8 cellular contexts compared by ENCODE assay signal in the genomic region with DNA sequence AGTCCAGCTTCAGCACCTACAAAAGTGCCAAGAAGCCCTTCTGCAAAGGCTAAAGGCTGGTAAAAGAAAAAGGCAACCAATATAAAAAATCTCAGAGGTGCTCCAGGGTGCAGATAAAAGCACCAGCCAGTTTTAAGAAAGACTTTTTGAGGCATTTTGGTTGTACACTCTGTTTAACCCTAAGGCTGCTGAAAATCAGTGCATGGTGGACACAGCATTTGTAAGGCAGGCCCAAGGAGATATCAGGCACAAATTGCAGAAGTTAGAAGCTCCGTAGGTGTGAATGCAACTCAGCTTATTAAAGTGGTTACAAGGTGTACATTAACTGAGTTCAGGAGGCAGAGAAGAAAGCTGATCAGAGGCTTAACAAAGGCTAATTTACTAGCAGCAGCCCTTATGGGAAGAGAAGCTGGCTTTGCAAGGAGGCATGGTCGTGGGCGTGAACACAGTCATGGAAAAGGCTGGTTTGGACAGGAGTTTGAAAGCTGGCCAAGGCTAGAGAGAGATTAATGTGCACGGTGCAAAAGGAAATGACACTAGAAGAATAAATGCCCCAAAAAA. TPM values are rescaled to one million over a fixed set of nuclear protein-coding genes. Genes with fewer than 3 reads are reported as not detected.
DNase-seq lines count a peak whose midpoint lies in the region; ATAC-seq, FAIRE-seq and TF ChIP-seq lines count a peak whose summit lies in the region.

No MANE protein-coding gene starts in this region.

- POLR2A ChIA-PET in activated CD4-positive, alpha-beta T cell treated with anti-CD3 and anti-CD28 coated beads, Interleukin-2, amount 10 ng/mL, durations not matched to agents 7 days and 5 days (lab: Charles Lee), result no interaction called here

- H3K36me3 ChIP-seq in WERI-Rb-1 (no peaks in the 10 kb centered on the region), kidney (ENCODE audit: control insufficient read depth in 1 of 2, insufficient read depth in 2 of 2, low read length in 2 of 2) (no peaks in the 10 kb centered on the region), thoracic aorta (no peaks in the 10 kb centered on the region)

- peak overlapping the region in 1 of 2 donors; percentile 22 for H3K9ac ChIP-seq in kidney (ENCODE audit: low read length in 2 of 2)

- no peak for ATAC-seq in thoracic aorta (ENCODE audit: insufficient number of reproducible peaks, low FRiP score, low read depth)

- no peaks in the 10 kb centered on the region for H3K36me3 Mint-ChIP-seq in activated CD4-positive, alpha-beta T cell treated with anti-CD3 and anti-CD28 coated beads, Interleukin-2, amount 10 ng/mL, durations not matched to agents 7 days and 5 days (ENCODE audit: low read depth)
- H3K36me3 Mint-ChIP-seq in HFFc6 (ENCODE audit: low read depth), result no peaks in the 10 kb centered on the region

- H3K4me1 Mint-ChIP-seq in activated CD4-positive, alpha-beta T cell treated with anti-CD3 and anti-CD28 coated beads, Interleukin-2, amount 10 ng/mL, durations not matched to agents 7 days and 5 days, result peaks cover 26% of the 10 kb centered on the region
- peaks cover 6% of the 10 kb centered on the region; the same call in 1 of the 2 replicates for H3K4me1 Mint-ChIP-seq in HFFc6 (ENCODE audit: low read depth)

- CTCF ChIA-PET in activated CD4-positive, alpha-beta T cell treated with anti-CD3 and anti-CD28 coated beads, Interleukin-2, amount 10 ng/mL, durations not matched to agents 7 days and 5 days (lab: Charles Lee), result interaction anchor here (1.1 to 1.6 kb wide), 2 partner anchors 10 to 13 kb away, joined by 3 to 5 read pairs; no protein-coding TSS in a partner anchor

- H3K4me1 ChIP-seq in kidney (ENCODE audit: control insufficient read depth in 1 of 2, insufficient read depth in 1 of 2, low read depth in 1 of 2, low read length in 2 of 2) (peaks cover 19 to 29% of the 10 kb centered on the region in 2 donors), thoracic aorta (ENCODE audit: control insufficient read depth in 1 of 2, low read depth in 2 of 2) (peaks cover 25 to 42% of the 10 kb centered on the region in 2 donors)

- H3K4me3 ChIP-seq in WERI-Rb-1 (ENCODE audit: low read depth, low read length), result no peak overlapping the region
- peak overlapping the region; percentile 63 to 69 for H3K4me3 ChIP-seq in kidney (ENCODE audit: low read length in 2 of 2)
- peak overlapping the region; percentile 79 for H3K4me3 ChIP-seq in thoracic aorta

- peak overlapping the region; percentile 87 for H3K27ac Mint-ChIP-seq in activated CD4-positive, alpha-beta T cell treated with anti-CD3 and anti-CD28 coated beads, Interleukin-2, amount 10 ng/mL, durations not matched to agents 7 days and 5 days
- H3K27ac Mint-ChIP-seq in HFFc6, result no peak overlapping the region

- TF ChIP-seq CTCF in WERI-Rb-1 (IDR thresholded peaks at IDR 0.05; ENCODE audit: low read depth, low read length), result no peak
- no peak for TF ChIP-seq CTCF in kidney (IDR thresholded peaks at IDR 0.05; ENCODE audit: borderline replicate concordance, extremely low read depth, insufficient read depth)
- TF ChIP-seq CTCF in thoracic aorta (IDR thresholded peaks at IDR 0.05), result no peak
- no peak for TF ChIP-seq CTCF in HFFc6 (IDR thresholded peaks at IDR 0.05)

- H3K27me3 Mint-ChIP-seq in activated CD4-positive, alpha-beta T cell treated with anti-CD3 and anti-CD28 coated beads, Interleukin-2, amount 10 ng/mL, durations not matched to agents 7 days and 5 days, result no peaks in the 10 kb centered on the region
- peaks cover 3% of the 10 kb centered on the region for H3K27me3 Mint-ChIP-seq in HFFc6 (ENCODE audit: insufficient read depth)

- intact Hi-C loops in kidney (cut with DNase I), result no loop called here

- H3K27me3 ChIP-seq in WERI-Rb-1 (ENCODE audit: insufficient read depth, low read depth, severe bottlenecking) (peaks cover 5% of the 10 kb centered on the region), thoracic aorta (replicated peaks; ENCODE audit: insufficient read depth) (no peaks in the 10 kb centered on the region)

- no peak for DNase-seq in activated CD4-positive, alpha-beta T cell treated with anti-CD3 and anti-CD28 coated beads, Interleukin-2, amount 10 ng/mL, durations not matched to agents 7 days and 5 days
- no peak for DNase-seq in activated CD4-positive, alpha-beta T cell treated with anti-CD3 and anti-CD28 coated beads for 48 hours
- DNase-seq in WERI-Rb-1 (peak; percentile 19), kidney (no peak), thoracic aorta (ENCODE audit: low spot score) (no peak), SKM-1 (lab: John Stamatoyannopoulos, UW; ENCODE audit: unreplicated experiment) (no peak), HFFc6 (no peak)
- no peak for DNase-seq in activated CD4-positive, CD25-positive, alpha-beta regulatory T cell (lab: John Stamatoyannopoulos, UW)

- no peak for FAIRE-seq in kidney (lab: Jason Lieb, UNC)

- no peaks in the 10 kb centered on the region for H3K9me3 ChIP-seq in WERI-Rb-1 (ENCODE audit: severe bottlenecking)
- H3K9me3 ChIP-seq in kidney (ENCODE audit: control insufficient read depth in 1 of 2, low read length in 2 of 2), result no peaks in the 10 kb centered on the region
- no peaks in the 10 kb centered on the region for H3K9me3 ChIP-seq in thoracic aorta

- peak overlapping the region; percentile 71 for H3K4me3 Mint-ChIP-seq in activated CD4-positive, alpha-beta T cell treated with anti-CD3 and anti-CD28 coated beads, Interleukin-2, amount 10 ng/mL, durations not matched to agents 7 days and 5 days
- no peak overlapping the region for H3K4me3 Mint-ChIP-seq in HFFc6

- H3K27ac ChIP-seq in WERI-Rb-1 (no peak overlapping the region), kidney (ENCODE audit: low read depth in 2 of 2, low read length in 2 of 2) (peak overlapping the region; percentile 22 to 81), thoracic aorta (peak overlapping the region; percentile 68 to 81)

- H3K9me3 Mint-ChIP-seq in activated CD4-positive, alpha-beta T cell treated with anti-CD3 and anti-CD28 coated beads, Interleukin-2, amount 10 ng/mL, durations not matched to agents 7 days and 5 days, result no peaks in the 10 kb centered on the region
- H3K9me3 Mint-ChIP-seq in HFFc6, result no peaks in the 10 kb centered on the region

RNA-seq across cellular contexts. Expression of gene ACSM1, which starts 21.1 kb away (rescaled TPM):
- total RNA-seq in activated CD4-positive, alpha-beta T cell treated with anti-CD3 and anti-CD28 coated beads, Interleukin-2, amount 10 ng/mL, durations not matched to agents 7 days and 5 days, result under 1 TPM; 0.20 to 0.23 TPM
- 2.2 TPM for total RNA-seq in kidney
- polyA plus RNA-seq in kidney (ENCODE audit: insufficient read depth, low read depth, low replicate concordance), result 1.1 TPM
- 1 to 10 TPM in 1 of 2 donors, not detected in 1; 1.7 TPM for total RNA-seq in thoracic aorta
- not detected for total RNA-seq in HFFc6 (2021; fragmentation: NEBNext Ultra II Directional; extraction: Animal tissue kit (Norgen Biotek cat#: 25700))
